12 cellular contexts compared by ENCODE assay signal in genomic region chr4:113758361-113758760, GRCh38. TPM values are rescaled to one million over a fixed set of nuclear protein-coding genes. Genes with fewer than 3 reads are reported as not detected.
DNase-seq lines count a peak whose midpoint lies in the region; ATAC-seq and TF ChIP-seq lines count a peak whose summit lies in the region.
"Had no signal": no experiment of that assay in that cellular context is flagged by ENCODE, and none has a peak within 500 bp of the region (broad histone marks: within the 10 kb centered on the region; RNA-seq: fewer than 3 reads in every experiment).

No MANE protein-coding gene starts in this region.

- TF ChIP-seq POLR2A in heart left ventricle (IDR thresholded peaks at IDR 0.05), result no peak

- H3K4ac ChIP-seq in mesendoderm (ENCODE audit: low read depth, low read length), result no peak overlapping the region

- WGBS in heart left ventricle, 4 donors, result 46 to 57% (median 53%) methylated on average over 5 of the region's 5 CpGs
- WGBS in mesendoderm (ENCODE audit: extremely low coverage, insufficient coverage, low lambda C conversion rate), result no CpG with 5 or more reads among the region's 5 CpGs

- no peak overlapping the region for H2BK120ac ChIP-seq in mesendoderm (ENCODE audit: low read depth, low read length)

- no peak overlapping the region for H3K18ac ChIP-seq in mesendoderm (ENCODE audit: low read length)

- no peak overlapping the region for H3K56ac ChIP-seq in mesendoderm (ENCODE audit: low read length)

- H4K5ac ChIP-seq in mesendoderm (ENCODE audit: low read length), result no peak overlapping the region

- no peaks in the 10 kb centered on the region for H3K27me3 ChIP-seq in heart left ventricle
- H3K27me3 ChIP-seq in tibial artery, result no peaks in the 10 kb centered on the region
- H3K27me3 ChIP-seq in mesendoderm (ENCODE audit: insufficient read depth, low read length, poor library complexity), result no peaks in the 10 kb centered on the region
- H3K27me3 ChIP-seq: spleen had no signal

- no peak for ATAC-seq in heart left ventricle
- no peak for ATAC-seq in Right ventricle myocardium inferior
- ATAC-seq in T-helper 17 cell, result no peak

- intact Hi-C loops in heart left ventricle (cut with DNase I) (loop anchor here in 5 of 10 donors (5.0 to 10.0 kb wide), 4 partner anchors 71 to 121 kb away; no protein-coding TSS in a partner anchor), Right ventricle myocardium inferior (cut with DNase I) (loop anchor here (2.0 kb wide), 1 partner anchor 74 kb away; no protein-coding TSS in a partner anchor), tibial artery (cut with DNase I; ENCODE audit: low total_unique reads) (no loop called here)

- H3K4me1 Mint-ChIP-seq in T-helper 17 cell, result peaks cover 39% of the 10 kb centered on the region
- H3K4me1 Mint-ChIP-seq in glutamatergic neuron (ENCODE audit: low read depth, unreplicated experiment), result peaks cover 7% of the 10 kb centered on the region

- no peak overlapping the region for H2BK15ac ChIP-seq in mesendoderm (replicated peaks; ENCODE audit: low read depth)

- H4K8ac ChIP-seq in mesendoderm (ENCODE audit: low read depth, low read length), result no peak overlapping the region

- no peak overlapping the region for H3K9ac ChIP-seq in mesendoderm (ENCODE audit: low read length)

- H3K79me2 ChIP-seq in mesendoderm (ENCODE audit: control insufficient read depth, insufficient read depth, low read length), result no peaks in the 10 kb centered on the region

- H2BK5ac ChIP-seq in mesendoderm (ENCODE audit: low read length), result no peak overlapping the region

- H3K27ac ChIP-seq in heart left ventricle (peak overlapping the region in 9 of 12 donors; percentile 4 to 99 (median 97)), tibial artery (peak overlapping the region in 1 of 2 donors; percentile 40), mesendoderm (ENCODE audit: low read depth, low read length) (no peak overlapping the region), caudate nucleus (ENCODE audit: low read depth, low read length) (no peak overlapping the region)
- H3K27ac ChIP-seq: WERI-Rb-1 had no signal

- H3K36me3 Mint-ChIP-seq in T-helper 17 cell (ENCODE audit: low read depth) (peaks cover 5% of the 10 kb centered on the region), glutamatergic neuron (ENCODE audit: unreplicated experiment) (no peaks in the 10 kb centered on the region)

- no peak for DNase-seq in heart left ventricle
- DNase-seq in Right ventricle myocardium inferior (ENCODE audit: missing footprints), result no peak
- DNase-seq in T-helper 17 cell, result no peak
- no peak for DNase-seq in glutamatergic neuron
- no peak for DNase-seq in tibial artery
- DNase-seq in NK-92 (lab: John Stamatoyannopoulos, UW; ENCODE audit: unreplicated experiment), result no peak
- DNase-seq in mesendoderm, result no peak
- no peak for DNase-seq in caudate nucleus (lab: John Stamatoyannopoulos, UW)
- DNase-seq: DMS153, NCI-H1092, spleen, WERI-Rb-1 had no signal

- no peaks in the 10 kb centered on the region for H3K79me1 ChIP-seq in mesendoderm (ENCODE audit: low read length)

- H2AK5ac ChIP-seq in mesendoderm (ENCODE audit: low read length), result no peak overlapping the region

- peak overlapping the region; percentile 88 for H3K27ac Mint-ChIP-seq in T-helper 17 cell
- no peak overlapping the region for H3K27ac Mint-ChIP-seq in glutamatergic neuron (ENCODE audit: unreplicated experiment)

- H3K36me3 ChIP-seq in heart left ventricle (peaks cover 0 to 27% (median 13%) of the 10 kb centered on the region in 9 donors), tibial artery (no peaks in the 10 kb centered on the region), mesendoderm (ENCODE audit: control insufficient read depth, insufficient read depth, low read length) (no peaks in the 10 kb centered on the region)

- H3K27me3 Mint-ChIP-seq in T-helper 17 cell (no peaks in the 10 kb centered on the region), glutamatergic neuron (ENCODE audit: unreplicated experiment) (peaks cover 13% of the 10 kb centered on the region)

- H3K23ac ChIP-seq in mesendoderm (ENCODE audit: low read length), result no peak overlapping the region

- H3K4me3 Mint-ChIP-seq in T-helper 17 cell (peak overlapping the region; percentile 52), glutamatergic neuron (ENCODE audit: unreplicated experiment) (peak overlapping the region; percentile 61)

- H3K4me1 ChIP-seq in heart left ventricle, result peaks cover 3 to 65% (median 27%) of the 10 kb centered on the region in 12 donors
- H3K4me1 ChIP-seq in tibial artery, result peaks cover 0 to 60% (median 13%) of the 10 kb centered on the region in 4 donors
- H3K4me1 ChIP-seq in mesendoderm (ENCODE audit: control insufficient read depth, low read depth, low read length), result peaks cover 3% of the 10 kb centered on the region

- TF ChIP-seq CTCF in heart left ventricle (IDR thresholded peaks at IDR 0.05) (no peak), glutamatergic neuron (IDR thresholded peaks at IDR 0.05; ENCODE audit: partially characterized antibody, unreplicated experiment) (no peak), tibial artery (IDR thresholded peaks at IDR 0.05) (no peak)

- H3K9me3 ChIP-seq in heart left ventricle (no peaks in the 10 kb centered on the region), T-helper 17 cell (ENCODE audit: control insufficient read depth, low read length, poor library complexity, severe bottlenecking) (no peaks in the 10 kb centered on the region), tibial artery (no peaks in the 10 kb centered on the region)
- H3K9me3 ChIP-seq: spleen had no signal

- H3K4me2 ChIP-seq in mesendoderm (ENCODE audit: low read length), result no peak overlapping the region

- H3K9me3 Mint-ChIP-seq in glutamatergic neuron (ENCODE audit: unreplicated experiment), result peaks cover 13% of the 10 kb centered on the region

- H3K4me3 ChIP-seq in heart left ventricle (peak overlapping the region in 9 of 12 donors; percentile 70 to 91 (median 89)), tibial artery (peak overlapping the region; percentile 11 to 12), mesendoderm (ENCODE audit: low read length) (no peak overlapping the region)

RNA-seq across cellular contexts. Expression of gene CAMK2D, which starts 3.2 kb away (rescaled TPM):
- total RNA-seq in heart left ventricle (100 to 1,000 TPM; 167 to 294 (median 224) TPM), Right ventricle myocardium inferior (214 TPM), T-helper 17 cell (10 to 100 TPM; 28.6 to 31.6 TPM), glutamatergic neuron (ENCODE audit: unreplicated experiment) (24.8 TPM)
- polyA plus RNA-seq in heart left ventricle, result 100 to 1,000 TPM in 1 of 2 donors, 10 to 100 TPM in 1; 40.9 to 106 TPM
- 4.3 TPM for polyA plus RNA-seq in mesendoderm (2013, experiment 1 of 2)
- 4.4 TPM for polyA plus RNA-seq in mesendoderm (2013, experiment 2 of 2)

Comparison
In these comparisons a context has a peak if more than half of its experiments do, and no peak if none do; other contexts are left out.
1. H3K27ac ChIP-seq: peak in heart left ventricle (9 of 12); none in mesendoderm (single experiment) and caudate nucleus (single experiment).